ENCODE assay signal across 8 cellular contexts in genomic region chr15:88904257-88904807, GRCh38. TPM values are rescaled to one million over a fixed set of nuclear protein-coding genes. Genes with fewer than 3 reads are reported as not detected.
A peak's percentile ranks its signal among the peaks of the same experiment; 100 is the strongest.
DNase-seq lines count a peak whose midpoint lies in the region; ATAC-seq, FAIRE-seq and TF ChIP-seq lines count a peak whose summit lies in the region.

No MANE protein-coding gene starts in this region.

- FAIRE-seq in GM12892 (lab: Jason Lieb, UNC) = no peak

- ATAC-seq in GM19467 (IDR thresholded peaks at IDR 0.05; ENCODE audit: unreplicated experiment) = peak; percentile 14
- peak; percentile 30 for ATAC-seq in HG03432 (IDR thresholded peaks at IDR 0.05; ENCODE audit: unreplicated experiment)
- no peak for ATAC-seq in mucosa of descending colon

- H3K36me3 ChIP-seq in mucosa of descending colon (ENCODE audit: low read depth) = no peaks in the 10 kb centered on the region

- no peaks in the 10 kb centered on the region for H3K4me1 ChIP-seq in mucosa of descending colon (ENCODE audit: low read depth)

- no peak for TF ChIP-seq POLR2A in GM12892 (IDR thresholded peaks at IDR 0.05; ENCODE audit: low read depth, low read length)

- H3K4me3 ChIP-seq in mucosa of descending colon = no peak overlapping the region

- no peaks in the 10 kb centered on the region for H3K9me3 ChIP-seq in mucosa of descending colon

- intact Hi-C loops in mucosa of descending colon (cut with DNase I, micrococcal nuclease) = loop anchor here (5.0 to 10.0 kb wide), 3 partner anchors 110 to 270 kb away; no protein-coding TSS in a partner anchor

- peak; percentile 1 for DNase-seq in GM12892 (ENCODE audit: insufficient read length)
- peak; percentile 91 for DNase-seq in effector CD4-positive, alpha-beta T cell
- DNase-seq in mucosa of descending colon = no peak
- DNase-seq in AG20443 (ENCODE audit: low spot score) = no peak
- no peak for DNase-seq in NCI-H526 treated with DMSO at 0.1 percent for 48 hours (lab: John Stamatoyannopoulos, UW)
- DNase-seq in ecto neural progenitor cell (ENCODE audit: low spot score) = no peak

- no peak for TF ChIP-seq CTCF in mucosa of descending colon (IDR thresholded peaks at IDR 0.05)

RNA-seq across cellular contexts. Expression of gene MFGE8, which starts 8.8 kb away (rescaled TPM):
- 0.51 TPM for polyA plus RNA-seq in GM12892 (2012; ENCODE audit: missing spikeins)
- total RNA-seq in mucosa of descending colon = 100 to 1,000 TPM in 1 of 3 donors, 10 to 100 TPM in 2; 24.2 to 102 (median 66.7) TPM

RNA-seq across cellular contexts. Expression of gene HAPLN3, which starts 9.0 kb away (rescaled TPM):
- 0.23 TPM for polyA plus RNA-seq in GM12892 (2012; ENCODE audit: missing spikeins)
- total RNA-seq in mucosa of descending colon = 1 to 10 TPM; 2.7 to 6.7 (median 4.0) TPM

Comparison
In these comparisons a context has a peak if more than half of its experiments do, and no peak if none do; other contexts are left out.
1. DNase-seq: peak in GM12892 (single experiment) and effector CD4-positive, alpha-beta T cell (single experiment); none in mucosa of descending colon (0 of 3), AG20443 (single experiment), NCI-H526 treated with DMSO at 0.1 percent for 48 hours (single experiment) and ecto neural progenitor cell (single experiment).